Comparison of ENCODE assay signal across 29 cellular contexts in genomic region chr3:159178209-159178897, GRCh38.
"Had no signal": no experiment of that assay in that cellular context is flagged by ENCODE, and none has a peak within 500 bp of the region (broad histone marks: within the 10 kb centered on the region; RNA-seq: fewer than 3 reads in every experiment).

No MANE protein-coding gene starts in this region.

- H3K9me3 ChIP-seq: esophagus muscularis mucosa, gastrocnemius medialis had no signal

- H3K4me1 ChIP-seq: esophagus muscularis mucosa, foreskin keratinocyte, gastrocnemius medialis had no signal

- DNase-seq: activated B cell treated with CpG ODN at 0.5 μM for 24 hours; activated CD4-positive, alpha-beta T cell treated with anti-CD3 and anti-CD28 coated beads for 48 hours; activated CD4-positive, alpha-beta T cell treated with anti-CD3 and anti-CD28 coated beads, Interleukin-2, amount 50 U/mL, for 1 hour; activated CD4-positive, alpha-beta T cell treated with anti-CD3 and anti-CD28 coated beads, Interleukin-2, amount 50 U/mL, for 48 hours; activated CD8-positive, alpha-beta memory T cell treated with anti-CD3 and anti-CD28 coated beads for 24 hours; activated CD8-positive, alpha-beta T cell treated with anti-CD3 and anti-CD28 coated beads for 36 hours; activated effector memory CD4-positive, alpha-beta T cell treated with Interleukin-2 at 50 U/mL for 16 hours; activated gamma-delta T cell treated with Interleukin-2 at 50 U/mL for 16 hours; activated naive CD4-positive, alpha-beta T cell treated with anti-CD3 and anti-CD28 coated beads, Interleukin-2, amount 50 U/mL, for 16 hours; activated naive CD4-positive, alpha-beta T cell treated with Interleukin-2 at 50 U/mL for 16 hours; activated T-cell treated with anti-CD3 and anti-CD28 coated beads, Interleukin-2, amount 50 U/mL, for 4 hours; amniotic stem cell; anterior cingulate cortex; brain microvascular endothelial cell; caudate nucleus; cortex of kidney; dermis blood vessel endothelial cell; effector CD4-positive, alpha-beta T cell; effector memory CD8-positive, alpha-beta T cell; erythroblast; foreskin keratinocyte; gastrocnemius medialis; glutamatergic neuron; T-helper 2 cell had no signal

- FAIRE-seq: astrocyte, colon, TTC549 had no signal

- H3K27ac ChIP-seq: brain microvascular endothelial cell, esophagus muscularis mucosa, foreskin keratinocyte, gastrocnemius medialis, VCaP had no signal

- H3K36me3 ChIP-seq: brain microvascular endothelial cell, esophagus muscularis mucosa, gastrocnemius medialis had no signal

- H3K4me3 ChIP-seq: esophagus muscularis mucosa, gastrocnemius medialis had no signal

- H3K27me3 ChIP-seq: brain microvascular endothelial cell, esophagus muscularis mucosa, foreskin keratinocyte, gastrocnemius medialis had no signal
